ENCODE assay signal across 1 cellular context in genomic region chr12:56300644-56301464, GRCh38.
TF ChIP-seq lines count a peak whose summit lies in the region.

No MANE protein-coding gene starts in this region.

TF ChIP-seq in A549, 52 proteins besides CTCF, POLR2A, EP300 and RAD21:
- TF ChIP-seq MAZ (IDR thresholded peaks at IDR 0.05; ENCODE audit: borderline replicate concordance, low read depth, low read length) (no peak), ATOH8 (CRISPR knock-in tag; IDR thresholded peaks at IDR 0.05; ENCODE audit: low read depth) (no peak), HOXB13 (CRISPR knock-in tag; IDR thresholded peaks at IDR 0.05; ENCODE audit: low read depth) (0 out of 2 replicates have a peak, but pooled peaks have one; percentile 44), CEBPB (IDR thresholded peaks at IDR 0.05) (no peak), FOSL2 (IDR thresholded peaks at IDR 0.05) (no peak), FOSL2 (CRISPR knock-in tag; IDR thresholded peaks at IDR 0.05) (no peak), SMC3 (IDR thresholded peaks at IDR 0.05) (no peak), EHF (CRISPR knock-in tag; IDR thresholded peaks at IDR 0.05) (peak; percentile 68; the same call in 1 of the 2 replicates), NR3C1 (IDR thresholded peaks at IDR 0.05) (no peak), FOSB (CRISPR knock-in tag; IDR thresholded peaks at IDR 0.05) (0 out of 2 replicates have a peak, but pooled peaks have one; percentile 68), PBX3 (IDR thresholded peaks at IDR 0.05) (no peak), USF2 (IDR thresholded peaks at IDR 0.05) (no peak), HEYL (CRISPR knock-in tag; IDR thresholded peaks at IDR 0.05) (no peak)
